In the genomic region with DNA sequence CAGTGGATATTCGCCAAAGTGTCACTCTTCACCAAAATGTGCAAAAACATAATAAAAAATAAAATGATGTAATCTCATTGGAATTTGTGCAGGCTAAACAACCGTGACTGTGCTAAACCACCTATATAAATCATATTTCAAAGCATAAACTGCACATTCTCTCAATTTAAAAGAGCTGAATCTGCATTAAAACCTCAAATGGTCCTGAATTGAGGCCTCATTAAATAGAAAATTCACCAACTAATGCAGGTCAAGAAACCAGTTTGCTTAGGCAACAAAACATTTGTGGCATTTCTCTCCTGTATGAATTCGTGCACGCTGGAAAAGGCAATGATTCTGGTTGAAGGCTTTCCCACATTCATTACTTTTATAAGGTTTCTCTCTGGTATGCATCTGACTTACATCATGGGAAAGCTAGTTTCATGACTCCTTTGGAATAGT, we compare ENCODE assay signal across 1 cellular context.
TF ChIP-seq lines count a peak whose summit lies in the region.

No MANE protein-coding gene starts in this region.

TF ChIP-seq in Ishikawa, 13 proteins besides CTCF, POLR2A, EP300 and RAD21 (continued from another document):
- TF ChIP-seq TEAD4 (IDR thresholded peaks at IDR 0.05) = peak; percentile 64
- no peak for TF ChIP-seq TAF1 (IDR thresholded peaks at IDR 0.05; ENCODE audit: low read depth)
- TF ChIP-seq TCF12 (IDR thresholded peaks at IDR 0.05; ENCODE audit: low read depth) = peak; percentile 80
